8 cellular contexts compared by ENCODE assay signal in genomic region chr5:122845253-122846050, GRCh38. TPM values are rescaled to one million over a fixed set of nuclear protein-coding genes. Genes with fewer than 3 reads are reported as not detected.
A peak's percentile ranks its signal among the peaks of the same experiment; 100 is the strongest.
DNase-seq lines count a peak whose midpoint lies in the region; ATAC-seq, FAIRE-seq and TF ChIP-seq lines count a peak whose summit lies in the region.

SNX24 (plus strand) TSS chr5:122845613; CDS start chr5:122845634, 21 bp downstream.

- peak; percentile 88 for ATAC-seq in HG02885 (IDR thresholded peaks at IDR 0.05; ENCODE audit: poor library complexity, unreplicated experiment)
- ATAC-seq in activated CD4-positive, CD25-positive, alpha-beta regulatory T cell treated with anti-CD3 and anti-CD28 coated beads, Interleukin-2, amount 50 U/mL, for 24 hours, result peak; percentile 80 to 89

- H3K9me3 Mint-ChIP-seq in chondrocyte (ENCODE audit: low read depth), result peaks cover 3% of the 10 kb centered on the region

- H3K4me1 ChIP-seq in kidney (ENCODE audit: control insufficient read depth in 1 of 2, insufficient read depth in 1 of 2, low read depth in 1 of 2, low read length in 2 of 2), result peaks cover 0 to 4% of the 10 kb centered on the region in 2 donors

- H3K4me3 Mint-ChIP-seq in chondrocyte (ENCODE audit: unreplicated experiment), result peak within 1 kb of the TSS; percentile 84

- peak within 1 kb of the TSS; percentile 51 to 88 for H3K9ac ChIP-seq in kidney (ENCODE audit: low read length in 2 of 2)

- H3K9me3 ChIP-seq in kidney (ENCODE audit: control insufficient read depth in 1 of 2, low read length in 2 of 2), result no peaks in the 10 kb centered on the region

- peaks cover 40% of the 10 kb centered on the region for H3K4me1 Mint-ChIP-seq in chondrocyte (ENCODE audit: low read depth)

- no peaks in the 10 kb centered on the region for H3K27me3 Mint-ChIP-seq in chondrocyte (ENCODE audit: low read depth)

- peak within 1 kb of the TSS; percentile 80 to 84 for H3K4me3 ChIP-seq in kidney (ENCODE audit: low read length in 2 of 2)

- peaks cover 6% of the 10 kb centered on the region for H3K36me3 Mint-ChIP-seq in chondrocyte (ENCODE audit: low read depth)

- intact Hi-C loops in kidney (cut with DNase I), result no loop called here

- H3K36me3 ChIP-seq in kidney (ENCODE audit: control insufficient read depth in 1 of 2, insufficient read depth in 2 of 2, low read length in 2 of 2), result no peaks in the 10 kb centered on the region

- TF ChIP-seq CTCF in chondrocyte (IDR thresholded peaks at IDR 0.05) (no peak), kidney (IDR thresholded peaks at IDR 0.05; ENCODE audit: borderline replicate concordance, extremely low read depth, insufficient read depth) (no peak)

- peak within 1 kb of the TSS; percentile 81 to 91 for H3K27ac ChIP-seq in kidney (ENCODE audit: low read depth in 2 of 2, low read length in 2 of 2)

- DNase-seq in NCI-H2107 (lab: John Stamatoyannopoulos, UW) (peak; percentile 13), NCI-H2107 treated with DMSO at 0.1 percent for 48 hours (lab: John Stamatoyannopoulos, UW; ENCODE audit: unreplicated experiment) (no peak), NCI-H2171 (lab: John Stamatoyannopoulos, UW) (peak; percentile 44), chondrocyte (ENCODE audit: low spot score) (no peak), kidney (peak; percentile 92)
- peak; percentile 28 to 61 (median 42) for DNase-seq in stimulated activated CD4-positive, alpha-beta T cell treated with anti-CD3 and anti-CD28 coated beads, Interleukin-12 subunit alpha, Interleukin-12 subunit beta, amount 100 ng/mL, for 48 hours (ENCODE audit: low read depth in 2 of 3, low spot score in 1 of 3)

- H3K27ac Mint-ChIP-seq in chondrocyte (ENCODE audit: unreplicated experiment), result peak within 1 kb of the TSS; percentile 95

- FAIRE-seq in kidney (lab: Jason Lieb, UNC), result no peak

RNA-seq across cellular contexts. Expression of gene SNX24, which starts in this region (rescaled TPM):
- total RNA-seq in chondrocyte (10.2 to 14.3 TPM (median 10.6 TPM) in 3 replicates), kidney (23.8 TPM)
- 27.0 TPM for polyA plus RNA-seq in kidney (ENCODE audit: insufficient read depth, low read depth, low replicate concordance)

Comparison
In these comparisons a context has a peak if more than half of its experiments do, and no peak if none do; other contexts are left out.
1. DNase-seq: peak in NCI-H2107 (single experiment), NCI-H2171 (single experiment), kidney (single experiment) and stimulated activated CD4-positive, alpha-beta T cell treated with anti-CD3 and anti-CD28 coated beads, Interleukin-12 subunit alpha, Interleukin-12 subunit beta, amount 100 ng/mL, for 48 hours (3 of 3); none in NCI-H2107 treated with DMSO at 0.1 percent for 48 hours (single experiment) and chondrocyte (single experiment).